ENCODE assay signal across 1 cellular context in the genomic region with DNA sequence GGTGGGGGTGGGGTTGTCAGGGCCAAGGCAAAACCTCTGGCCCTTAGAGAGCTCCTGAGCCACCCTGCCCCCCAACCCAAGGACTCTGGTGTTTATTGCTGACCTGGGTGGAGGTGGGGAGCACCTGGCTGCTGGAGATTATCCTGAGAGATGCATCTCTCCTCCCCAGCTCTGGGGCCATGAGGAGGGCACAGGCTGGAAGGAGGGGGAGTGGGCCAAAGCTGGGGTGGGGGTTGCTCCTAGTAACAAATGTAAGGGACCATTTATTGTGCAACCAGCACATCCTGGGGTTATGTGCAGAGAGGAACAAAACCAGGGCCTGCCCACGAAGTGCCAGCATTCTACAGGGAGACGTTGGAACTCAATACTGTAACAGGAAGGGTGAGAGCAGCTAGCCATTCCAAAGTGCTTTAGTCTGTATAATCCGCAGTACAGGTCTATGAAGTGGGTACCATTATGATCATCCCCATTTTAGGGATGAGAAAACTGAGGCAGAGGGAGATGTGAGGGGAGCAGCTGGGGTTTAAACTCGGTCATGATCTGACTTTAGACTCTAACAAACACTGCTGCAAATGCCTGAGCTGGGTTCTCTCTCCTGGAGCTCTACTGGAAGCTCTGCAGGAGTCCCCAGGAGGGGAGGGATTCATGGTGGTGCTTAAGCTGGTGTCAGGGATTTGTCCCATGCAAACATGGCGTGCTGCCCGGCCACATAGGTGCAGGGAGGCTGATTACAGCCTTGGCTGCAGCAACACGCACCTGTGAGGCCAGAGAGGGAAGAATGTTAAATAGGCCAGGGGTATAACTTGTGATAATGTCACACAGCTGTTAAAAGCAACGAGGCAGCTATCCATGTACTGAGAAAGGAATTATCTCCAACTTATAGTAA.
A peak's percentile ranks its signal among the peaks of the same experiment; 100 is the strongest.
TF ChIP-seq lines count a peak whose summit lies in the region.

No MANE protein-coding gene starts in this region.

TF ChIP-seq in HepG2, 621 proteins besides CTCF, POLR2A, EP300 and RAD21 (continued from another document and continues in another):
- TF ChIP-seq, protein P1, sequence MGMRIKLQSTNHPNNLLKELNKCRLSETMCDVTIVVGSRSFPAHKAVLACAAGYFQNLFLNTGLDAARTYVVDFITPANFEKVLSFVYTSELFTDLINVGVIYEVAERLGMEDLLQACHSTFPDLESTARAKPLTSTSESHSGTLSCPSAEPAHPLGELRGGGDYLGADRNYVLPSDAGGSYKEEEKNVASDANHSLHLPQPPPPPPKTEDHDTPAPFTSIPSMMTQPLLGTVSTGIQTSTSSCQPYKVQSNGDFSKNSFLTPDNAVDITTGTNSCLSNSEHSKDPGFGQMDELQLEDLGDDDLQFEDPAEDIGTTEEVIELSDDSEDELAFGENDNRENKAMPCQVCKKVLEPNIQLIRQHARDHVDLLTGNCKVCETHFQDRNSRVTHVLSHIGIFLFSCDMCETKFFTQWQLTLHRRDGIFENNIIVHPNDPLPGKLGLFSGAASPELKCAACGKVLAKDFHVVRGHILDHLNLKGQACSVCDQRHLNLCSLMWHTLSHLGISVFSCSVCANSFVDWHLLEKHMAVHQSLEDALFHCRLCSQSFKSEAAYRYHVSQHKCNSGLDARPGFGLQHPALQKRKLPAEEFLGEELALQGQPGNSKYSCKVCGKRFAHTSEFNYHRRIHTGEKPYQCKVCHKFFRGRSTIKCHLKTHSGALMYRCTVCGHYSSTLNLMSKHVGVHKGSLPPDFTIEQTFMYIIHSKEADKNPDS (CRISPR knock-in tag; IDR thresholded peaks at IDR 0.05): no peak
- no peak for TF ChIP-seq EEA1 (CRISPR knock-in tag; IDR thresholded peaks at IDR 0.05; ENCODE audit: borderline replicate concordance)
- TF ChIP-seq RCOR2 (CRISPR knock-in tag; IDR thresholded peaks at IDR 0.05): peak; percentile 71; the same call in 1 of the 2 replicates
- TF ChIP-seq, protein P2, sequence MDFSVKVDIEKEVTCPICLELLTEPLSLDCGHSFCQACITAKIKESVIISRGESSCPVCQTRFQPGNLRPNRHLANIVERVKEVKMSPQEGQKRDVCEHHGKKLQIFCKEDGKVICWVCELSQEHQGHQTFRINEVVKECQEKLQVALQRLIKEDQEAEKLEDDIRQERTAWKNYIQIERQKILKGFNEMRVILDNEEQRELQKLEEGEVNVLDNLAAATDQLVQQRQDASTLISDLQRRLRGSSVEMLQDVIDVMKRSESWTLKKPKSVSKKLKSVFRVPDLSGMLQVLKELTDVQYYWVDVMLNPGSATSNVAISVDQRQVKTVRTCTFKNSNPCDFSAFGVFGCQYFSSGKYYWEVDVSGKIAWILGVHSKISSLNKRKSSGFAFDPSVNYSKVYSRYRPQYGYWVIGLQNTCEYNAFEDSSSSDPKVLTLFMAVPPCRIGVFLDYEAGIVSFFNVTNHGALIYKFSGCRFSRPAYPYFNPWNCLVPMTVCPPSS (IDR thresholded peaks at IDR 0.05): no peak
- peak; percentile 5 for TF ChIP-seq MED8 (CRISPR knock-in tag; IDR thresholded peaks at IDR 0.05; ENCODE audit: insufficient replicate concordance)
- no peak for TF ChIP-seq HCFC1 (IDR thresholded peaks at IDR 0.05; ENCODE audit: low read depth, low read length)
- TF ChIP-seq ZNF432 (CRISPR knock-in tag; IDR thresholded peaks at IDR 0.05; ENCODE audit: borderline replicate concordance): no peak
- peak; percentile 85 for TF ChIP-seq ZMYM3 (CRISPR knock-in tag; IDR thresholded peaks at IDR 0.05)
- TF ChIP-seq ZNF543 (CRISPR knock-in tag; IDR thresholded peaks at IDR 0.05): peak; percentile 6; the same call in 1 of the 2 replicates
- TF ChIP-seq, protein P3, sequence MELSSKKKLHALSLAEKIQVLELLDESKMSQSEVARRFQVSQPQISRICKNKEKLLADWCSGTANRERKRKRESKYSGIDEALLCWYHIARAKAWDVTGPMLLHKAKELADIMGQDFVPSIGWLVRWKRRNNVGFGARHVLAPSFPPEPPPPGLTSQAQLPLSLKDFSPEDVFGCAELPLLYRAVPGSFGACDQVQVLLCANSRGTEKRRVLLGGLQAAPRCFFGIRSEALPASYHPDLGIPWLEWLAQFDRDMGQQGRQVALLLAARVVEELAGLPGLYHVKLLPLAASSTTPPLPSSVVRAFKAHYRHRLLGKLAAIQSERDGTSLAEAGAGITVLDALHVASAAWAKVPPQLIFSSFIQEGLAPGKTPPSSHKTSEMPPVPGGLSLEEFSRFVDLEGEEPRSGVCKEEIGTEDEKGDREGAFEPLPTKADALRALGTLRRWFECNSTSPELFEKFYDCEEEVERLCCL (CRISPR knock-in tag; IDR thresholded peaks at IDR 0.05; ENCODE audit: borderline replicate concordance): no peak
- TF ChIP-seq MAF1 (CRISPR knock-in tag; IDR thresholded peaks at IDR 0.05; ENCODE audit: borderline replicate concordance): no peak
- no peak for TF ChIP-seq CENPT (CRISPR knock-in tag; IDR thresholded peaks at IDR 0.05; ENCODE audit: low read depth)
- TF ChIP-seq, protein P4, sequence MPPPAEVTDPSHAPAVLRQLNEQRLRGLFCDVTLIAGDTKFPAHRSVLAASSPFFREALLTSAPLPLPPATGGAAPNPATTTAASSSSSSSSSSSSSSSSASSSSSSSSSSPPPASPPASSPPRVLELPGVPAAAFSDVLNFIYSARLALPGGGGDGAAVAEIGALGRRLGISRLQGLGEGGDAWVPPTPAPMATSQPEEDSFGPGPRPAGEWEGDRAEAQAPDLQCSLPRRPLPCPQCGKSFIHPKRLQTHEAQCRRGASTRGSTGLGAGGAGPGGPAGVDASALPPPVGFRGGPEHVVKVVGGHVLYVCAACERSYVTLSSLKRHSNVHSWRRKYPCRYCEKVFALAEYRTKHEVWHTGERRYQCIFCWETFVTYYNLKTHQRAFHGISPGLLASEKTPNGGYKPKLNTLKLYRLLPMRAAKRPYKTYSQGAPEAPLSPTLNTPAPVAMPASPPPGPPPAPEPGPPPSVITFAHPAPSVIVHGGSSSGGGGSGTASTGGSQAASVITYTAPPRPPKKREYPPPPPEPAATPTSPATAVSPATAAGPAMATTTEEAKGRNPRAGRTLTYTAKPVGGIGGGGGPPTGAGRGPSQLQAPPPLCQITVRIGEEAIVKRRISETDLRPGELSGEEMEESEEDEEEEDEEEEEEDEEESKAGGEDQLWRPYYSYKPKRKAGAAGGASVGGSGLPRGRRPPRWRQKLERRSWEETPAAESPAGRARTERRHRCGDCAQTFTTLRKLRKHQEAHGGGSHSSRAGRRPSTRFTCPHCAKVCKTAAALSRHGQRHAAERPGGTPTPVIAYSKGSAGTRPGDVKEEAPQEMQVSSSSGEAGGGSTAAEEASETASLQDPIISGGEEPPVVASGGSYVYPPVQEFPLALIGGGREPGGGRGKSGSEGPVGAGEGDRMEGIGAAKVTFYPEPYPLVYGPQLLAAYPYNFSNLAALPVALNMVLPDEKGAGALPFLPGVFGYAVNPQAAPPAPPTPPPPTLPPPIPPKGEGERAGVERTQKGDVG (CRISPR knock-in tag; IDR thresholded peaks at IDR 0.05; ENCODE audit: borderline replicate concordance): no peak
- no peak for TF ChIP-seq ZNF616 (CRISPR knock-in tag; IDR thresholded peaks at IDR 0.05; ENCODE audit: low read depth)
- TF ChIP-seq, protein P5, sequence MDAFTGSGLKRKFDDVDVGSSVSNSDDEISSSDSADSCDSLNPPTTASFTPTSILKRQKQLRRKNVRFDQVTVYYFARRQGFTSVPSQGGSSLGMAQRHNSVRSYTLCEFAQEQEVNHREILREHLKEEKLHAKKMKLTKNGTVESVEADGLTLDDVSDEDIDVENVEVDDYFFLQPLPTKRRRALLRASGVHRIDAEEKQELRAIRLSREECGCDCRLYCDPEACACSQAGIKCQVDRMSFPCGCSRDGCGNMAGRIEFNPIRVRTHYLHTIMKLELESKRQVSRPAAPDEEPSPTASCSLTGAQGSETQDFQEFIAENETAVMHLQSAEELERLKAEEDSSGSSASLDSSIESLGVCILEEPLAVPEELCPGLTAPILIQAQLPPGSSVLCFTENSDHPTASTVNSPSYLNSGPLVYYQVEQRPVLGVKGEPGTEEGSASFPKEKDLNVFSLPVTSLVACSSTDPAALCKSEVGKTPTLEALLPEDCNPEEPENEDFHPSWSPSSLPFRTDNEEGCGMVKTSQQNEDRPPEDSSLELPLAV (CRISPR knock-in tag; conservative IDR thresholded peaks at IDR 0.05; ENCODE audit: low read depth): no peak
- TF ChIP-seq TSC22D2 (CRISPR knock-in tag; IDR thresholded peaks at IDR 0.05; ENCODE audit: borderline replicate concordance): no peak
- TF ChIP-seq, protein P6, sequence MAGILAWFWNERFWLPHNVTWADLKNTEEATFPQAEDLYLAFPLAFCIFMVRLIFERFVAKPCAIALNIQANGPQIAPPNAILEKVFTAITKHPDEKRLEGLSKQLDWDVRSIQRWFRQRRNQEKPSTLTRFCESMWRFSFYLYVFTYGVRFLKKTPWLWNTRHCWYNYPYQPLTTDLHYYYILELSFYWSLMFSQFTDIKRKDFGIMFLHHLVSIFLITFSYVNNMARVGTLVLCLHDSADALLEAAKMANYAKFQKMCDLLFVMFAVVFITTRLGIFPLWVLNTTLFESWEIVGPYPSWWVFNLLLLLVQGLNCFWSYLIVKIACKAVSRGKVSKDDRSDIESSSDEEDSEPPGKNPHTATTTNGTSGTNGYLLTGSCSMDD (CRISPR knock-in tag; IDR thresholded peaks at IDR 0.05): no peak
- no peak for TF ChIP-seq RBAK (CRISPR knock-in tag; IDR thresholded peaks at IDR 0.05)
- TF ChIP-seq ZNF383 (CRISPR knock-in tag; IDR thresholded peaks at IDR 0.05; ENCODE audit: borderline replicate concordance): no peak
- no peak for TF ChIP-seq ZNF879 (CRISPR knock-in tag; IDR thresholded peaks at IDR 0.05)
- no peak for TF ChIP-seq MBD4 (IDR thresholded peaks at IDR 0.05; ENCODE audit: borderline replicate concordance, low read length)
- TF ChIP-seq, protein P7, sequence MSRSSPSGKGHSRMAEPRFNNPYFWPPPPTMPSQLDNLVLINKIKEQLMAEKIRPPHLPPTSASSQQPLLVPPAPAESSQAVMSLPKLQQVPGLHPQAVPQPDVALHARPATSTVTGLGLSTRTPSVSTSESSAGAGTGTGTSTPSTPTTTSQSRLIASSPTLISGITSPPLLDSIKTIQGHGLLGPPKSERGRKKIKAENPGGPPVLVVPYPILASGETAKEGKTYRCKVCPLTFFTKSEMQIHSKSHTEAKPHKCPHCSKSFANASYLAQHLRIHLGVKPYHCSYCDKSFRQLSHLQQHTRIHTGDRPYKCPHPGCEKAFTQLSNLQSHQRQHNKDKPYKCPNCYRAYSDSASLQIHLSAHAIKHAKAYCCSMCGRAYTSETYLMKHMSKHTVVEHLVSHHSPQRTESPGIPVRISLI (CRISPR knock-in tag; IDR thresholded peaks at IDR 0.05; ENCODE audit: borderline replicate concordance): no peak
- no peak for TF ChIP-seq HNF4A (CRISPR knock-in tag; IDR thresholded peaks at IDR 0.05)
- TF ChIP-seq, protein P8, sequence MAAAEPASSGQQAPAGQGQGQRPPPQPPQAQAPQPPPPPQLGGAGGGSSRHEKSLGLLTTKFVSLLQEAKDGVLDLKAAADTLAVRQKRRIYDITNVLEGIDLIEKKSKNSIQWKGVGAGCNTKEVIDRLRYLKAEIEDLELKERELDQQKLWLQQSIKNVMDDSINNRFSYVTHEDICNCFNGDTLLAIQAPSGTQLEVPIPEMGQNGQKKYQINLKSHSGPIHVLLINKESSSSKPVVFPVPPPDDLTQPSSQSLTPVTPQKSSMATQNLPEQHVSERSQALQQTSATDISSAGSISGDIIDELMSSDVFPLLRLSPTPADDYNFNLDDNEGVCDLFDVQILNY (CRISPR knock-in tag; conservative IDR thresholded peaks at IDR 0.05): no peak
- TF ChIP-seq, protein P9, sequence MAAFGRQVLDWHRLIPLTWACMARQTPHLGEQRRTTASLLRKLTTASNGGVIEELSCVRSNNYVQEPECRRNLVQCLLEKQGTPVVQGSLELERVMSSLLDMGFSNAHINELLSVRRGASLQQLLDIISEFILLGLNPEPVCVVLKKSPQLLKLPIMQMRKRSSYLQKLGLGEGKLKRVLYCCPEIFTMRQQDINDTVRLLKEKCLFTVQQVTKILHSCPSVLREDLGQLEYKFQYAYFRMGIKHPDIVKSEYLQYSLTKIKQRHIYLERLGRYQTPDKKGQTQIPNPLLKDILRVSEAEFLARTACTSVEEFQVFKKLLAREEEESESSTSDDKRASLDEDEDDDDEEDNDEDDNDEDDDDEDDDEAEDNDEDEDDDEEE (CRISPR knock-in tag; IDR thresholded peaks at IDR 0.05): no peak
- no peak for TF ChIP-seq TRIM24 (CRISPR knock-in tag; IDR thresholded peaks at IDR 0.05)
- TF ChIP-seq, protein P10, sequence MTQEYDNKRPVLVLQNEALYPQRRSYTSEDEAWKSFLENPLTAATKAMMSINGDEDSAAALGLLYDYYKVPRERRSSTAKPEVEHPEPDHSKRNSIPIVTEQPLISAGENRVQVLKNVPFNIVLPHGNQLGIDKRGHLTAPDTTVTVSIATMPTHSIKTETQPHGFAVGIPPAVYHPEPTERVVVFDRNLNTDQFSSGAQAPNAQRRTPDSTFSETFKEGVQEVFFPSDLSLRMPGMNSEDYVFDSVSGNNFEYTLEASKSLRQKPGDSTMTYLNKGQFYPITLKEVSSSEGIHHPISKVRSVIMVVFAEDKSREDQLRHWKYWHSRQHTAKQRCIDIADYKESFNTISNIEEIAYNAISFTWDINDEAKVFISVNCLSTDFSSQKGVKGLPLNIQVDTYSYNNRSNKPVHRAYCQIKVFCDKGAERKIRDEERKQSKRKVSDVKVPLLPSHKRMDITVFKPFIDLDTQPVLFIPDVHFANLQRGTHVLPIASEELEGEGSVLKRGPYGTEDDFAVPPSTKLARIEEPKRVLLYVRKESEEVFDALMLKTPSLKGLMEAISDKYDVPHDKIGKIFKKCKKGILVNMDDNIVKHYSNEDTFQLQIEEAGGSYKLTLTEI (CRISPR knock-in tag; conservative IDR thresholded peaks at IDR 0.05): no peak
- TF ChIP-seq GZF1 (CRISPR knock-in tag; IDR thresholded peaks at IDR 0.05): 0 out of 2 replicates have a peak, but pooled peaks have one; percentile 19
- TF ChIP-seq ZNF263 (CRISPR knock-in tag; IDR thresholded peaks at IDR 0.05): peak; percentile 75
- TF ChIP-seq PHB2 (IDR thresholded peaks at IDR 0.05; ENCODE audit: partially characterized antibody): no peak
